In the genomic region with DNA sequence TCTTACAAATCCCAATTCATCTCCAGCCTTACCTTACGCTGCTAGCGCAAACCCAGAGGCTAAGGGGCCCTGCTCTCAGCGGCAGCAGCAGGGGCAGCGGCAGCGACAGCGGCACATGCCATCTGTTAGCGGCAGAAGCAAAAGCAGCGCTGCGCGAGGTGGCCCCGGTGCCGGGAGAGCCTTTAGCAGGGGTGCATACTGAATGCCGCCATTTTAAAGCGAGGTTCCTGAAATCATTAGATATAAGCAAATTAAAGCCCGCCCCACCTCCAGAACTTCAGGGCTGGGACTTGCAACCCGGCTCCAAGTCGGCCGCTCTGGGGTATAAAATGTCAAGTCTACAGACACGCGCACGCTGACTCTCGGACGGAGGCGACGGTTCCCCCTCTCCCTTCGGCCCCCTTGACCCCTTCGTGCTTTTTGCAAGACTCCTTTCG, we compare ENCODE assay signal across 8 cellular contexts. TPM values are rescaled to one million over a fixed set of nuclear protein-coding genes. Genes with fewer than 3 reads are reported as not detected.
DNase-seq lines count a peak whose midpoint lies in the region; ATAC-seq lines count a peak whose summit lies in the region.

A gene with protein sequence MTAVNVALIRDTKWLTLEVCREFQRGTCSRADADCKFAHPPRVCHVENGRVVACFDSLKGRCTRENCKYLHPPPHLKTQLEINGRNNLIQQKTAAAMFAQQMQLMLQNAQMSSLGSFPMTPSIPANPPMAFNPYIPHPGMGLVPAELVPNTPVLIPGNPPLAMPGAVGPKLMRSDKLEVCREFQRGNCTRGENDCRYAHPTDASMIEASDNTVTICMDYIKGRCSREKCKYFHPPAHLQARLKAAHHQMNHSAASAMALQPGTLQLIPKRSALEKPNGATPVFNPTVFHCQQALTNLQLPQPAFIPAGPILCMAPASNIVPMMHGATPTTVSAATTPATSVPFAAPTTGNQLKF (minus strand): TSS at position 220 of the 437 bp plus-strand sequence. CDS start 49,427 bp downstream, outside the sequence.

- peak; percentile 37 for DNase-seq in ACHN
- peak; percentile 69 to 90 for DNase-seq in NCI-H524 (lab: John Stamatoyannopoulos, UW)
- DNase-seq in activated CD4-positive, alpha-beta T cell treated with anti-CD3 and anti-CD28 coated beads, Interleukin-2, amount 10 ng/mL, durations not matched to agents 7 days and 5 days = peak; percentile 64
- peak; percentile 65 for DNase-seq in ecto neural progenitor cell (ENCODE audit: low spot score)
- peak; percentile 33 to 37 for DNase-seq in lung microvascular endothelial cell (ENCODE audit: low read depth in 2 of 2)
- DNase-seq in stimulated activated CD8-positive, alpha-beta memory T cell treated with anti-CD3 and anti-CD28 coated beads, Interleukin-12 subunit alpha, Interleukin-12 subunit beta, amount 100 ng/mL, for 4 hours (ENCODE audit: low read depth) = peak; percentile 36

- H3K9me3 Mint-ChIP-seq in activated CD4-positive, alpha-beta T cell treated with anti-CD3 and anti-CD28 coated beads, Interleukin-2, amount 10 ng/mL, durations not matched to agents 7 days and 5 days = no peaks in the 10 kb centered on the region

- POLR2A ChIA-PET in activated CD4-positive, alpha-beta T cell treated with anti-CD3 and anti-CD28 coated beads, Interleukin-2, amount 10 ng/mL, durations not matched to agents 7 days and 5 days (lab: Charles Lee) = no interaction called here

- no peaks in the 10 kb centered on the region for H3K27me3 Mint-ChIP-seq in activated CD4-positive, alpha-beta T cell treated with anti-CD3 and anti-CD28 coated beads, Interleukin-2, amount 10 ng/mL, durations not matched to agents 7 days and 5 days

- H3K4me3 Mint-ChIP-seq in activated CD4-positive, alpha-beta T cell treated with anti-CD3 and anti-CD28 coated beads, Interleukin-2, amount 10 ng/mL, durations not matched to agents 7 days and 5 days = peak within 1 kb of the TSS; percentile 90

- peaks cover 5% of the 10 kb centered on the region for H3K36me3 Mint-ChIP-seq in activated CD4-positive, alpha-beta T cell treated with anti-CD3 and anti-CD28 coated beads, Interleukin-2, amount 10 ng/mL, durations not matched to agents 7 days and 5 days (ENCODE audit: low read depth)

- CTCF ChIA-PET in activated CD4-positive, alpha-beta T cell treated with anti-CD3 and anti-CD28 coated beads, Interleukin-2, amount 10 ng/mL, durations not matched to agents 7 days and 5 days (lab: Charles Lee) = interaction anchor here (0.9 kb wide), 1 partner anchor 12 kb away, joined by 3 read pairs; no protein-coding TSS in a partner anchor

- peak within 1 kb of the TSS; percentile 98 for H3K27ac Mint-ChIP-seq in activated CD4-positive, alpha-beta T cell treated with anti-CD3 and anti-CD28 coated beads, Interleukin-2, amount 10 ng/mL, durations not matched to agents 7 days and 5 days

- ATAC-seq in GM18909 (IDR thresholded peaks at IDR 0.05; ENCODE audit: poor library complexity, unreplicated experiment) = peak; percentile 49
- peak; percentile 25 for ATAC-seq in HG03108 (IDR thresholded peaks at IDR 0.05; ENCODE audit: unreplicated experiment)

- H3K4me1 Mint-ChIP-seq in activated CD4-positive, alpha-beta T cell treated with anti-CD3 and anti-CD28 coated beads, Interleukin-2, amount 10 ng/mL, durations not matched to agents 7 days and 5 days = peaks cover 55% of the 10 kb centered on the region

- in situ Hi-C loops in ACHN (cut with HindIII; ENCODE audit: low pct_ligation_motif_present, low pct_unique_long_range_greater_than_20kb, low sequenced_read_pairs) = no loop called here

RNA-seq across cellular contexts. Expression of the gene that starts here (rescaled TPM):
- 10 to 100 TPM; 33.7 to 50.4 TPM for total RNA-seq in activated CD4-positive, alpha-beta T cell treated with anti-CD3 and anti-CD28 coated beads, Interleukin-2, amount 10 ng/mL, durations not matched to agents 7 days and 5 days
- total RNA-seq in lung microvascular endothelial cell = 0.20 and 0.22 TPM in 2 replicates

Comparison
In these comparisons a context has a peak if more than half of its experiments do, and no peak if none do; other contexts are left out.
1. Peak in every context shown above with its lines: DNase-seq and ATAC-seq.
2. RNA of the gene that starts here (total RNA-seq): 33.7 to 50.4 TPM in activated CD4-positive, alpha-beta T cell treated with anti-CD3 and anti-CD28 coated beads, Interleukin-2, amount 10 ng/mL, durations not matched to agents 7 days and 5 days; 0.20 to 0.22 TPM in lung microvascular endothelial cell; every median in the first group is over 10 times any median in the second.
3. Peak in DNase-seq in lung microvascular endothelial cell; RNA of the gene not detected or under 1 TPM.